12 cellular contexts compared by ENCODE assay signal in genomic region chr22:50016988-50017700, GRCh38.
DNase-seq lines count a peak whose midpoint lies in the region; ATAC-seq and TF ChIP-seq lines count a peak whose summit lies in the region.
"Had no signal": no experiment of that assay in that cellular context is flagged by ENCODE, and none has a peak within 500 bp of the region (broad histone marks: within the 10 kb centered on the region; RNA-seq: fewer than 3 reads in every experiment).

No MANE protein-coding gene starts in this region.

- H3K36me3 Mint-ChIP-seq in activated naive CD4-positive, alpha-beta T cell treated with anti-CD3 and anti-CD28 coated beads, Interleukin-2, amount 10 ng/mL, durations not matched to agents 7 days and 5 days, result no peaks in the 10 kb centered on the region

- H3K9me3 ChIP-seq in OCI-LY3 (ENCODE audit: insufficient read depth, low read length), result no peaks in the 10 kb centered on the region

- H3K4me1 Mint-ChIP-seq in activated naive CD4-positive, alpha-beta T cell treated with anti-CD3 and anti-CD28 coated beads, Interleukin-2, amount 10 ng/mL, durations not matched to agents 7 days and 5 days, result peaks cover 30% of the 10 kb centered on the region

- CTCF ChIA-PET in GM10248 (lab: Yijun Ruan, JAX), result interaction anchor here (1.1 to 3.6 kb wide), 4 partner anchors 10 to 87 kb away, joined by 3 to 26 read pairs (median 8); no protein-coding TSS in a partner anchor
- CTCF ChIA-PET in activated naive CD4-positive, alpha-beta T cell treated with anti-CD3 and anti-CD28 coated beads, Interleukin-2, amount 10 ng/mL, durations not matched to agents 7 days and 5 days (lab: Charles Lee), result no interaction called here

- POLR2A ChIA-PET in GM10248 (lab: Yijun Ruan, JAX), result no interaction called here

- H2AFZ ChIP-seq in OCI-LY3 (ENCODE audit: low read depth, low read length), result no peak overlapping the region

- peak overlapping the region; percentile 65 for H3K27ac ChIP-seq in OCI-LY3 (ENCODE audit: low read length)

- no peak overlapping the region for H3K4me3 Mint-ChIP-seq in activated naive CD4-positive, alpha-beta T cell treated with anti-CD3 and anti-CD28 coated beads, Interleukin-2, amount 10 ng/mL, durations not matched to agents 7 days and 5 days
- H3K4me3 Mint-ChIP-seq: dendritic cell treated with granulocyte-macrophage colony-stimulating factor and Interleukin-4, amounts not matched to agents 40 ng/mL and 50 ng/mL, for 4 days had no signal

- H4K20me1 ChIP-seq in OCI-LY3 (ENCODE audit: insufficient read depth, low read length), result no peaks in the 10 kb centered on the region

- ATAC-seq in GM18909 (IDR thresholded peaks at IDR 0.05; ENCODE audit: poor library complexity, unreplicated experiment), result no peak
- ATAC-seq: left cardiac atrium, PC-3 had no signal

- H3K27me3 ChIP-seq in OCI-LY3 (ENCODE audit: low read depth, low read length), result no peaks in the 10 kb centered on the region

- H3K27me3 Mint-ChIP-seq in activated naive CD4-positive, alpha-beta T cell treated with anti-CD3 and anti-CD28 coated beads, Interleukin-2, amount 10 ng/mL, durations not matched to agents 7 days and 5 days, result peaks cover 36% of the 10 kb centered on the region

- H3K4me3 ChIP-seq in OCI-LY3 (ENCODE audit: low read length), result peak overlapping the region; percentile 70

- H3K36me3 ChIP-seq in OCI-LY3 (replicated peaks; ENCODE audit: low read depth, low read length), result no peaks in the 10 kb centered on the region

- peak overlapping the region; percentile 91 for H3K4me2 ChIP-seq in OCI-LY3 (ENCODE audit: low read length)

- DNase-seq in GM10248 (ENCODE audit: extremely low spot score) (peak; percentile 88), NCI-H1105 (lab: John Stamatoyannopoulos, UW) (no peak), NCI-H446 treated with DMSO at 0.1 percent for 48 hours (lab: John Stamatoyannopoulos, UW) (no peak), RPMI8226 (no peak)
- DNase-seq in activated naive CD4-positive, alpha-beta T cell treated with anti-CD3 and anti-CD28 coated beads, Interleukin-2, amount 10 ng/mL, durations not matched to agents 7 days and 5 days, result no peak
- peak; percentile 91 for DNase-seq in stimulated activated CD4-positive, alpha-beta T cell treated with anti-CD3 and anti-CD28 coated beads, Interleukin-15, amount 100 ng/mL, for 24 hours
- DNase-seq: DMS 273 treated with DMSO at 0.1 percent for 48 hours, left cardiac atrium, PC-3 had no signal

- H3K4me1 ChIP-seq in OCI-LY3 (ENCODE audit: low read length), result peaks cover 38% of the 10 kb centered on the region

- peak overlapping the region; percentile 55; the same call in 1 of the 2 replicates for H3K9ac ChIP-seq in OCI-LY3 (ENCODE audit: low read length)

- no peaks in the 10 kb centered on the region for H3K9me3 Mint-ChIP-seq in activated naive CD4-positive, alpha-beta T cell treated with anti-CD3 and anti-CD28 coated beads, Interleukin-2, amount 10 ng/mL, durations not matched to agents 7 days and 5 days
- H3K9me3 Mint-ChIP-seq: dendritic cell treated with granulocyte-macrophage colony-stimulating factor and Interleukin-4, amounts not matched to agents 40 ng/mL and 50 ng/mL, for 4 days had no signal

- no peaks in the 10 kb centered on the region for H3K79me2 ChIP-seq in OCI-LY3 (ENCODE audit: low read length)

- no peak for TF ChIP-seq CTCF in GM10248 (IDR thresholded peaks at IDR 0.05; ENCODE audit: control extremely low read depth, extremely low read depth, low read depth, missing control alignments)
- TF ChIP-seq CTCF in OCI-LY3 (IDR thresholded peaks at IDR 0.05; ENCODE audit: low read depth, low read length), result no peak

- H3K27ac Mint-ChIP-seq in activated naive CD4-positive, alpha-beta T cell treated with anti-CD3 and anti-CD28 coated beads, Interleukin-2, amount 10 ng/mL, durations not matched to agents 7 days and 5 days, result peak overlapping the region; percentile 63
- H3K27ac Mint-ChIP-seq: dendritic cell treated with granulocyte-macrophage colony-stimulating factor and Interleukin-4, amounts not matched to agents 40 ng/mL and 50 ng/mL, for 4 days had no signal

Comparison
In these comparisons a context has a peak if more than half of its experiments do, and no peak if none do; other contexts are left out.
1. DNase-seq: peak in GM10248 (single experiment) and stimulated activated CD4-positive, alpha-beta T cell treated with anti-CD3 and anti-CD28 coated beads, Interleukin-15, amount 100 ng/mL, for 24 hours (single experiment); none in activated naive CD4-positive, alpha-beta T cell treated with anti-CD3 and anti-CD28 coated beads, Interleukin-2, amount 10 ng/mL, durations not matched to agents 7 days and 5 days (single experiment), NCI-H1105 (single experiment), NCI-H446 treated with DMSO at 0.1 percent for 48 hours (single experiment) and RPMI8226 (single experiment).